Comparison of ENCODE assay signal across 13 cellular contexts in genomic region chr3:13279532-13279910, GRCh38.
A peak's percentile ranks its signal among the peaks of the same experiment; 100 is the strongest.
DNase-seq lines count a peak whose midpoint lies in the region; ATAC-seq, FAIRE-seq and TF ChIP-seq lines count a peak whose summit lies in the region.
"Had no signal": no experiment of that assay in that cellular context is flagged by ENCODE, and none has a peak within 500 bp of the region (broad histone marks: within the 10 kb centered on the region; RNA-seq: fewer than 3 reads in every experiment).

No MANE protein-coding gene starts in this region.

- TF ChIP-seq RAD21 in H1 (IDR thresholded peaks at IDR 0.05 in 1 of 2, conservative IDR thresholded peaks at IDR 0.05 in 1 of 2; ENCODE audit: low read depth in 2 of 2, low read length in 2 of 2), result no peak

- no peak overlapping the region for H2AFZ ChIP-seq in H1 (ENCODE audit: low read length)

- H4K91ac ChIP-seq in H1 (replicated peaks; ENCODE audit: insufficient read length, low read length), result no peak overlapping the region

- H2BK20ac ChIP-seq in H1 (ENCODE audit: low read length), result no peak overlapping the region

- no peak overlapping the region for H3K23ac ChIP-seq in H1 (ENCODE audit: insufficient read length)

- H3K4me1 ChIP-seq in H1 (replicated peaks in 1 of 4; ENCODE audit: control insufficient read depth in 3 of 4, insufficient read depth in 4 of 4, low read length in 3 of 4), result peaks cover 0 to 11% (median 6%) of the 10 kb centered on the region in 4 experiments; a peak in 5 of 7 replicates
- H3K4me1 ChIP-seq in sigmoid colon, result peaks cover 0 to 15% (median 13%) of the 10 kb centered on the region in 4 donors

- H2BK12ac ChIP-seq in H1 (ENCODE audit: low read depth, low read length), result no peak overlapping the region

- H3K27ac ChIP-seq in H1 (ENCODE audit: low read depth, low read length) (no peak overlapping the region), sigmoid colon (no peak overlapping the region)
- H3K27ac ChIP-seq: 22Rv1 had no signal

- no peak overlapping the region for H2AK5ac ChIP-seq in H1 (ENCODE audit: low read depth, low read length)

- H3K27me3 ChIP-seq in H1 (replicated peaks in 1 of 4; ENCODE audit: control insufficient read depth in 3 of 4, extremely low read depth in 1 of 4, insufficient read depth in 3 of 4, low read length in 3 of 4) (peaks cover 7 to 26% (median 19%) of the 10 kb centered on the region in 4 experiments), sigmoid colon (peaks cover 20 to 44% (median 26%) of the 10 kb centered on the region in 3 donors)

- H3K79me2 ChIP-seq in H1 (ENCODE audit: control insufficient read depth in 1 of 2, insufficient read depth in 2 of 2, low read length in 2 of 2), result no peaks in the 10 kb centered on the region

- H3K9ac ChIP-seq in H1 (replicated peaks in 1 of 4; ENCODE audit: extremely low read depth in 1 of 4, low read depth in 3 of 4, low read length in 3 of 4), result no peak overlapping the region

- H4K5ac ChIP-seq in H1 (ENCODE audit: insufficient read length, low read depth, low read length), result no peak overlapping the region

- no peak overlapping the region for H3K14ac ChIP-seq in H1 (ENCODE audit: insufficient read length)

- CTCF ChIA-PET in H1 (lab: Charles Lee; ENCODE audit: partially characterized antibody), result interaction anchor here (1.0 kb wide), 1 partner anchor 18 kb away, joined by 3 read pairs; no protein-coding TSS in a partner anchor

- POLR2A ChIA-PET in H1 (lab: Charles Lee; ENCODE audit: partially characterized antibody), result no interaction called here

- TF ChIP-seq CTCF in H1 (IDR thresholded peaks at IDR 0.05; ENCODE audit: control extremely low read depth in 1 of 3, insufficient read depth in 1 of 3, low read depth in 1 of 3, low read length in 3 of 3) (no peak), sigmoid colon (IDR thresholded peaks at IDR 0.05) (no peak)

- H3K56ac ChIP-seq in H1 (replicated peaks; ENCODE audit: insufficient read length, low read depth, low read length), result no peak overlapping the region

- DNase-seq in Right ventricle myocardium superior, result peak; percentile 18
- DNase-seq in left cardiac atrium, result no peak
- no peak for DNase-seq in H1 (ENCODE audit: low read depth in 1 of 2, low spot score in 2 of 2)
- peak; percentile 52 for DNase-seq in sigmoid colon
- no peak for DNase-seq in NCI-H1436 treated with DMSO at 0.1 percent for 48 hours (lab: John Stamatoyannopoulos, UW)
- no peak for DNase-seq in NCI-H1092 treated with DMSO at 0.1 percent for 48 hours (lab: John Stamatoyannopoulos, UW)
- no peak for DNase-seq in activated naive CD4-positive, alpha-beta T cell treated with Interleukin-2 at 50 U/mL for 16 hours
- DNase-seq: CD4-positive, CD25-positive, alpha-beta regulatory T cell; DMS53 had no signal

- no peak overlapping the region for H2BK5ac ChIP-seq in H1 (ENCODE audit: low read depth, low read length)

- H3K18ac ChIP-seq in H1 (ENCODE audit: extremely low read depth, low read length), result no peak overlapping the region

- peaks cover 10% of the 10 kb centered on the region; the same call in 1 of the 2 replicates for H3K23me2 ChIP-seq in H1 (ENCODE audit: low read depth, low read length)

- WGBS in H1 (ENCODE audit: extremely low coverage in 1 of 2, insufficient coverage in 1 of 2, insufficient read length in 1 of 2, insufficient replicate concordance in 2 of 2, low coverage in 1 of 2, low lambda C conversion rate in 2 of 2, missing lambda C conversion rate in 1 of 2), 2 experiments, result 81% methylated on average over 6 of the region's 6 CpGs; no CpG with 5 or more reads in 1 of the 2 experiments
- 77 to 91% methylated on average over 6 of the region's 6 CpGs for WGBS in sigmoid colon, 2 donors

- TF ChIP-seq EP300 in H1 (IDR thresholded peaks at IDR 0.05; ENCODE audit: borderline replicate concordance in 1 of 2, low read depth in 2 of 2, low read length in 2 of 2) (no peak), sigmoid colon (IDR thresholded peaks at IDR 0.05) (no peak)

- intact Hi-C loops in Right ventricle myocardium superior (cut with DNase I) (no loop called here), left cardiac atrium (cut with DNase I) (no loop called here), sigmoid colon (cut with DNase I) (no loop called here)

- FAIRE-seq in H1 (lab: Jason Lieb, UNC), result no peak
- FAIRE-seq: H54 had no signal

- H3K4me3 ChIP-seq in H1 (ENCODE audit: extremely low read depth in 1 of 4, insufficient read depth in 2 of 4, low read depth in 3 of 4, low read length in 4 of 4) (no peak overlapping the region), sigmoid colon (no peak overlapping the region)

- H3K79me1 ChIP-seq in H1 (ENCODE audit: low read depth, low read length), result no peaks in the 10 kb centered on the region

- H3K36me3 ChIP-seq in H1 (ENCODE audit: control insufficient read depth in 2 of 4, insufficient read depth in 4 of 4, low read length in 3 of 4) (no peaks in the 10 kb centered on the region), sigmoid colon (no peaks in the 10 kb centered on the region)

- no peak overlapping the region for H3K4me2 ChIP-seq in H1 (ENCODE audit: insufficient read depth in 1 of 2, low read depth in 2 of 2, low read length in 2 of 2)

- TF ChIP-seq POLR2A in H1 (IDR thresholded peaks at IDR 0.05; ENCODE audit: control extremely low read depth in 1 of 2, low read depth in 2 of 2, low read length in 2 of 2) (no peak), sigmoid colon (IDR thresholded peaks at IDR 0.05) (no peak)

- ATAC-seq in Right ventricle myocardium superior (ENCODE audit: poor library complexity), result no peak
- ATAC-seq in left cardiac atrium, result no peak
- ATAC-seq in HG03457 (IDR thresholded peaks at IDR 0.05; ENCODE audit: unreplicated experiment), result no peak
- ATAC-seq: HCT116 had no signal

- H4K20me1 ChIP-seq in H1 (replicated peaks in 1 of 2; ENCODE audit: control insufficient read depth in 1 of 2, insufficient read depth in 2 of 2, low read length in 2 of 2), result peaks cover 0 to 5% of the 10 kb centered on the region in 2 experiments

- H3K9me3 ChIP-seq in H1 (ENCODE audit: insufficient read depth in 2 of 2, low read depth in 1 of 2, low read length in 1 of 2), result peaks cover 4% of the 10 kb centered on the region in 2 experiments; a peak in 2 of 4 replicates
- H3K9me3 ChIP-seq in sigmoid colon, result peaks cover 0 to 10% (median 6%) of the 10 kb centered on the region in 4 donors

- H4K8ac ChIP-seq in H1 (ENCODE audit: extremely low read depth, insufficient read depth, low read length), result no peak overlapping the region

- H2BK15ac ChIP-seq in H1 (ENCODE audit: low read length), result 0 out of 2 replicates have a peak overlapping the region, but pooled peaks have one; percentile 72

- no peak overlapping the region for H3K4ac ChIP-seq in H1 (replicated peaks; ENCODE audit: insufficient read length, low read depth, low read length)

- no peak overlapping the region for H2BK120ac ChIP-seq in H1 (replicated peaks; ENCODE audit: low read depth, low read length)

TF ChIP-seq in H1, 55 proteins besides CTCF, POLR2A, EP300 and RAD21:
- TF ChIP-seq ASH2L (IDR thresholded peaks at IDR 0.05; ENCODE audit: low read length) (no peak), EZH2 (IDR thresholded peaks at IDR 0.05; ENCODE audit: low read depth, low read length, severe bottlenecking) (no peak), TBP (IDR thresholded peaks at IDR 0.05; ENCODE audit: low read depth, low read length) (no peak), PHF8 (conservative IDR thresholded peaks at IDR 0.05; ENCODE audit: low read depth, low read length) (no peak), HDAC6 (IDR thresholded peaks at IDR 0.05; ENCODE audit: low read depth, low read length) (no peak), CBX8 (IDR thresholded peaks at IDR 0.05; ENCODE audit: borderline replicate concordance, low read depth, low read length) (no peak), CBX5 (IDR thresholded peaks at IDR 0.05; ENCODE audit: low read depth, low read length) (no peak), KDM1A (IDR thresholded peaks at IDR 0.05; ENCODE audit: borderline replicate concordance, low read length) (no peak), BACH1 (IDR thresholded peaks at IDR 0.05; ENCODE audit: low read length) (no peak), RBBP5 (IDR thresholded peaks at IDR 0.05; ENCODE audit: borderline replicate concordance, low read depth, low read length) (no peak), SP1 (IDR thresholded peaks at IDR 0.05; ENCODE audit: low read depth, low read length) (no peak), CEBPB (IDR thresholded peaks at IDR 0.05; ENCODE audit: low read depth, low read length) (no peak), SP2 (IDR thresholded peaks at IDR 0.05; ENCODE audit: low read length) (no peak), NRF1 (IDR thresholded peaks at IDR 0.05; ENCODE audit: low read depth, low read length) (no peak), SIX5 (IDR thresholded peaks at IDR 0.05; ENCODE audit: low read depth, low read length) (no peak), MAX (IDR thresholded peaks at IDR 0.05) (no peak), RFX5 (IDR thresholded peaks at IDR 0.05; ENCODE audit: borderline replicate concordance, low read depth, low read length) (no peak), CHD2 (IDR thresholded peaks at IDR 0.05; ENCODE audit: low read length) (no peak), KDM5A (IDR thresholded peaks at IDR 0.05; ENCODE audit: low read length) (no peak)

Comparison
In these comparisons a context has a peak if more than half of its experiments do, and no peak if none do; other contexts are left out.
1. DNase-seq: peak in Right ventricle myocardium superior (single experiment) and sigmoid colon (single experiment); none in left cardiac atrium (single experiment), H1 (0 of 2), NCI-H1436 treated with DMSO at 0.1 percent for 48 hours (single experiment), NCI-H1092 treated with DMSO at 0.1 percent for 48 hours (single experiment) and activated naive CD4-positive, alpha-beta T cell treated with Interleukin-2 at 50 U/mL for 16 hours (single experiment).